Comparison of ENCODE assay signal across 10 cellular contexts in genomic region chr14:95526483-95527391, GRCh38. TPM values are rescaled to one million over a fixed set of nuclear protein-coding genes. Genes with fewer than 3 reads are reported as not detected.
DNase-seq lines count a peak whose midpoint lies in the region; ATAC-seq and TF ChIP-seq lines count a peak whose summit lies in the region.
"Had no signal": no experiment of that assay in that cellular context is flagged by ENCODE, and none has a peak within 500 bp of the region (broad histone marks: within the 10 kb centered on the region; RNA-seq: fewer than 3 reads in every experiment).

No MANE protein-coding gene starts in this region.

- POLR2A ChIA-PET in naive thymus-derived CD4-positive, alpha-beta T cell (lab: Charles Lee) = interaction anchor here (1.0 to 17.2 kb wide), 6 partner anchors 9 to 87 kb away, joined by 3 to 255 read pairs (median 8); no protein-coding TSS in a partner anchor

- DNase-seq in NB4 (ENCODE audit: low read depth) (peak; percentile 65), chondrocyte (ENCODE audit: low spot score) (no peak), OCI-M2 (lab: John Stamatoyannopoulos, UW; ENCODE audit: unreplicated experiment) (no peak), NCI-H1930 (lab: John Stamatoyannopoulos, UW) (no peak), endodermal cell (no peak)
- no peak for DNase-seq in naive thymus-derived CD4-positive, alpha-beta T cell
- DNase-seq in stimulated activated CD8-positive, alpha-beta memory T cell treated with anti-CD3 and anti-CD28 coated beads, Interleukin-4, amount 100 ng/mL, for 48 hours = no peak

- H3K9ac ChIP-seq in BLaER1 (peak overlapping the region; percentile 32), endodermal cell (ENCODE audit: extremely low read depth, low read length, poor library complexity, severe bottlenecking) (no peak overlapping the region)

- peak overlapping the region; percentile 26 for H3K4me3 Mint-ChIP-seq in chondrocyte (ENCODE audit: unreplicated experiment)
- H3K4me3 Mint-ChIP-seq in naive thymus-derived CD4-positive, alpha-beta T cell = peak overlapping the region in 6 of 10 donors; percentile 1 to 41 (median 29)
- H3K4me3 Mint-ChIP-seq in endodermal cell = no peak overlapping the region
- H3K4me3 Mint-ChIP-seq: immature natural killer cell had no signal

- no peak for ATAC-seq in naive thymus-derived CD4-positive, alpha-beta T cell

- intact Hi-C loops in naive thymus-derived CD4-positive, alpha-beta T cell (cut with micrococcal nuclease) = loop anchor here (1.0 to 2.0 kb wide), 6 partner anchors 7 to 99 kb away; partner anchors contain the start of gene SYNE3 (in 1 of the 2)

- H3K27me3 Mint-ChIP-seq in chondrocyte (ENCODE audit: low read depth) (no peaks in the 10 kb centered on the region), endodermal cell (ENCODE audit: insufficient read depth) (no peaks in the 10 kb centered on the region)
- H3K27me3 Mint-ChIP-seq in naive thymus-derived CD4-positive, alpha-beta T cell = no peaks in the 10 kb centered on the region

- H3K27ac Mint-ChIP-seq in chondrocyte (ENCODE audit: unreplicated experiment) (peak overlapping the region; percentile 98), endodermal cell (no peak overlapping the region)
- H3K27ac Mint-ChIP-seq in naive thymus-derived CD4-positive, alpha-beta T cell = peak overlapping the region; percentile 87 to 99 (median 93)

- H3K27me3 ChIP-seq in BLaER1 (no peaks in the 10 kb centered on the region), endodermal cell (ENCODE audit: control insufficient read depth, insufficient read depth, low read length, poor library complexity, severe bottlenecking) (no peaks in the 10 kb centered on the region)
- H3K27me3 ChIP-seq in naive thymus-derived CD4-positive, alpha-beta T cell (ENCODE audit: control insufficient read depth in 2 of 2, insufficient read depth in 2 of 2, low read length in 2 of 2) = no peaks in the 10 kb centered on the region
- H3K27me3 ChIP-seq: cardiac muscle cell had no signal

- no peak for TF ChIP-seq POLR2A in NB4 (IDR thresholded peaks at IDR 0.05; ENCODE audit: extremely low read depth, insufficient read length)

- peaks cover 97% of the 10 kb centered on the region for H3K4me1 ChIP-seq in BLaER1
- peaks cover 32 to 44% of the 10 kb centered on the region in 2 donors for H3K4me1 ChIP-seq in naive thymus-derived CD4-positive, alpha-beta T cell (ENCODE audit: control insufficient read depth in 2 of 2, insufficient read depth in 2 of 2, low read length in 2 of 2)
- H3K4me1 ChIP-seq in endodermal cell (ENCODE audit: control insufficient read depth, insufficient read depth, low read length) = peaks cover 23% of the 10 kb centered on the region

- no peaks in the 10 kb centered on the region for H4K20me1 ChIP-seq in BLaER1

- H3K9me3 Mint-ChIP-seq in chondrocyte (ENCODE audit: low read depth) (no peaks in the 10 kb centered on the region), endodermal cell (no peaks in the 10 kb centered on the region)
- H3K9me3 Mint-ChIP-seq in naive thymus-derived CD4-positive, alpha-beta T cell = no peaks in the 10 kb centered on the region
- H3K9me3 Mint-ChIP-seq: immature natural killer cell had no signal

- H3K4me1 Mint-ChIP-seq in chondrocyte (ENCODE audit: low read depth) (peaks cover 89% of the 10 kb centered on the region), endodermal cell (peaks cover 36% of the 10 kb centered on the region)
- peaks cover 40 to 80% (median 77%) of the 10 kb centered on the region in 7 donors for H3K4me1 Mint-ChIP-seq in naive thymus-derived CD4-positive, alpha-beta T cell

- no peaks in the 10 kb centered on the region for H3K36me3 Mint-ChIP-seq in chondrocyte (ENCODE audit: low read depth)
- peaks cover 0 to 4% (median 3%) of the 10 kb centered on the region in 5 donors for H3K36me3 Mint-ChIP-seq in naive thymus-derived CD4-positive, alpha-beta T cell
- H3K36me3 Mint-ChIP-seq in endodermal cell (ENCODE audit: low read depth) = no peaks in the 10 kb centered on the region

- 92% methylated on average over 8 of the region's 9 CpGs for WGBS in endodermal cell (ENCODE audit: insufficient coverage in 1 of 2, insufficient read length in 1 of 2), 2 experiments

- H3K9me3 ChIP-seq in BLaER1 (no peaks in the 10 kb centered on the region), endodermal cell (ENCODE audit: control insufficient read depth, low read length) (no peaks in the 10 kb centered on the region)
- no peaks in the 10 kb centered on the region for H3K9me3 ChIP-seq in naive thymus-derived CD4-positive, alpha-beta T cell (ENCODE audit: control insufficient read depth in 2 of 3, low read length in 3 of 3)

- TF ChIP-seq CTCF in NB4 (IDR thresholded peaks at IDR 0.05; ENCODE audit: low read depth, low read length) (no peak), chondrocyte (IDR thresholded peaks at IDR 0.05) (no peak), endodermal cell (conservative IDR thresholded peaks at IDR 0.05) (no peak)

- CTCF ChIA-PET in naive thymus-derived CD4-positive, alpha-beta T cell (lab: Charles Lee) = interaction anchor here (0.6 to 10.2 kb wide), 18 partner anchors 8 to 100 kb away, joined by 3 to 209 read pairs (median 6); partner anchors contain the start of gene SYNE3

- peak overlapping the region; percentile 90 for H3K27ac ChIP-seq in BLaER1
- H3K27ac ChIP-seq in naive thymus-derived CD4-positive, alpha-beta T cell (ENCODE audit: low read depth, low read length) = peak overlapping the region; percentile 49
- H3K27ac ChIP-seq in endodermal cell (ENCODE audit: low read depth, low read length) = no peak overlapping the region
- H3K27ac ChIP-seq: cardiac muscle cell had no signal

- H3K36me3 ChIP-seq in BLaER1 (peaks cover 8% of the 10 kb centered on the region; the same call in 1 of the 2 replicates), endodermal cell (ENCODE audit: control insufficient read depth, insufficient read depth, low read length) (peaks cover 12% of the 10 kb centered on the region)
- H3K36me3 ChIP-seq in naive thymus-derived CD4-positive, alpha-beta T cell (ENCODE audit: control insufficient read depth in 2 of 3, insufficient read depth in 3 of 3, low read length in 3 of 3) = no peaks in the 10 kb centered on the region
- H3K36me3 ChIP-seq: cardiac muscle cell had no signal

- no peak overlapping the region for H3K4me3 ChIP-seq in BLaER1
- no peak overlapping the region for H3K4me3 ChIP-seq in NB4 (ENCODE audit: low read depth, low read length)
- no peak overlapping the region for H3K4me3 ChIP-seq in naive thymus-derived CD4-positive, alpha-beta T cell (ENCODE audit: low read length)
- no peak overlapping the region for H3K4me3 ChIP-seq in endodermal cell (ENCODE audit: low read length)
- H3K4me3 ChIP-seq: cardiac muscle cell had no signal

- peak overlapping the region; percentile 96 for H3K4me2 ChIP-seq in BLaER1

RNA-seq across cellular contexts. Expression of gene GLRX5, which starts 8.1 kb away (rescaled TPM):
- total RNA-seq in chondrocyte (30.9 to 38.9 TPM (median 33.4 TPM) in 3 replicates), endodermal cell (10 to 100 TPM; 62.4 to 63.4 TPM)
- total RNA-seq in naive thymus-derived CD4-positive, alpha-beta T cell = 10 to 100 TPM; 12.3 to 31.6 (median 19.8) TPM
- 10 to 100 TPM; 55.2 to 56.9 TPM for polyA plus RNA-seq in naive thymus-derived CD4-positive, alpha-beta T cell
- 73.3 TPM for polyA plus RNA-seq in endodermal cell (2013, experiment 1 of 2)
- polyA plus RNA-seq in endodermal cell (2013, experiment 2 of 2) = 69.6 TPM

RNA-seq across cellular contexts. Expression of gene SYNE3, which starts 10.3 kb away (rescaled TPM):
- 21.4 to 22.3 TPM (median 22.0 TPM) in 3 replicates for total RNA-seq in chondrocyte
- 10 to 100 TPM; 46.7 to 83.9 (median 52.5) TPM for total RNA-seq in naive thymus-derived CD4-positive, alpha-beta T cell
- polyA plus RNA-seq in naive thymus-derived CD4-positive, alpha-beta T cell = 1 to 10 TPM; 6.8 to 7.0 TPM
- 1 to 10 TPM; 1.0 to 5.2 TPM for total RNA-seq in endodermal cell
- polyA plus RNA-seq in endodermal cell (2013, experiment 1 of 2) = 0.61 TPM
- 0.87 TPM for polyA plus RNA-seq in endodermal cell (2013, experiment 2 of 2)
